ENCODE assay signal across 8 cellular contexts in genomic region chr13:48533207-48533499, GRCh38.
A peak's percentile ranks its signal among the peaks of the same experiment; 100 is the strongest.
DNase-seq lines count a peak whose midpoint lies in the region; ATAC-seq and TF ChIP-seq lines count a peak whose summit lies in the region.

No MANE protein-coding gene starts in this region.

- H3K9ac ChIP-seq in Loucy (ENCODE audit: low read depth, low read length, poor library complexity, severe bottlenecking) (peak overlapping the region; percentile 98), mucosa of rectum (ENCODE audit: low read depth in 1 of 2, low read length in 2 of 2) (peak overlapping the region; percentile 63 to 78)

- H3K9me3 ChIP-seq in Loucy (ENCODE audit: insufficient read depth, low read depth, low read length) (peaks cover 5% of the 10 kb centered on the region; the same call in 1 of the 2 replicates), mucosa of rectum (ENCODE audit: control insufficient read depth in 2 of 2, low read length in 2 of 2) (no peaks in the 10 kb centered on the region)

- peak overlapping the region; percentile 92 for H3K4me2 ChIP-seq in Loucy (ENCODE audit: low read depth, low read length, poor library complexity, severe bottlenecking)

- peak overlapping the region; percentile 93 for H3K4me3 ChIP-seq in Loucy (ENCODE audit: low read length, poor library complexity, severe bottlenecking)
- peak overlapping the region; percentile 83 for H3K4me3 ChIP-seq in coronary artery
- peak overlapping the region; percentile 86 to 94 for H3K4me3 ChIP-seq in mucosa of rectum (ENCODE audit: low read length in 2 of 2)

- H3K36me3 ChIP-seq in Loucy (ENCODE audit: insufficient read depth, low read length) = no peaks in the 10 kb centered on the region
- no peaks in the 10 kb centered on the region for H3K36me3 ChIP-seq in mucosa of rectum (ENCODE audit: control insufficient read depth in 2 of 2, insufficient read depth in 2 of 2, low read length in 2 of 2)

- H3K4me1 ChIP-seq in Loucy (ENCODE audit: insufficient read depth, low read length, poor library complexity, severe bottlenecking) (peaks cover 51% of the 10 kb centered on the region), mucosa of rectum (ENCODE audit: control insufficient read depth in 2 of 2, insufficient read depth in 2 of 2, low read length in 2 of 2) (peaks cover 7 to 11% of the 10 kb centered on the region in 2 donors)

- no peaks in the 10 kb centered on the region for H3K9me2 ChIP-seq in Loucy (replicated peaks; ENCODE audit: low read depth, low read length)

- H4K20me1 ChIP-seq in Loucy (ENCODE audit: insufficient read depth, low read length, poor library complexity, severe bottlenecking) = no peaks in the 10 kb centered on the region

- ATAC-seq in HG03432 (IDR thresholded peaks at IDR 0.05; ENCODE audit: unreplicated experiment) = no peak
- no peak for ATAC-seq in GM18511 (IDR thresholded peaks at IDR 0.05; ENCODE audit: unreplicated experiment)

- TF ChIP-seq CTCF in 22Rv1 (IDR thresholded peaks at IDR 0.05) (no peak), Loucy (conservative IDR thresholded peaks at IDR 0.05; ENCODE audit: low read length) (no peak), coronary artery (IDR thresholded peaks at IDR 0.05) (no peak)

- H3K27me3 ChIP-seq in Loucy (ENCODE audit: insufficient read depth, low read length, poor library complexity, severe bottlenecking) (no peaks in the 10 kb centered on the region), mucosa of rectum (ENCODE audit: control insufficient read depth in 2 of 2, insufficient read depth in 2 of 2, low read length in 2 of 2) (no peaks in the 10 kb centered on the region)

- H3K79me2 ChIP-seq in Loucy (ENCODE audit: insufficient read depth, low read length) = peaks cover 43% of the 10 kb centered on the region

- H3K27ac ChIP-seq in 22Rv1 = peak overlapping the region; percentile 81
- peak overlapping the region; percentile 97 to 100 for H3K27ac ChIP-seq in coronary artery
- H3K27ac ChIP-seq in mucosa of rectum (ENCODE audit: low read depth in 2 of 2, low read length in 2 of 2) = peak overlapping the region; percentile 96 to 98

- peaks cover 6% of the 10 kb centered on the region; the same call in 1 of the 2 replicates for H3F3A ChIP-seq in Loucy (ENCODE audit: low read depth)

- peak overlapping the region; percentile 92 for H2AFZ ChIP-seq in Loucy (ENCODE audit: low read length)

- no peak for DNase-seq in coronary artery (ENCODE audit: low spot score)
- DNase-seq in activated gamma-delta T cell (lab: John Stamatoyannopoulos, UW) = no peak
- DNase-seq in SIG-M5 treated with dmso at 0.1 percent for 504 hours (lab: John Stamatoyannopoulos, UW; ENCODE audit: unreplicated experiment) = no peak
